Comparison of ENCODE assay signal across 25 cellular contexts in the genomic region with DNA sequence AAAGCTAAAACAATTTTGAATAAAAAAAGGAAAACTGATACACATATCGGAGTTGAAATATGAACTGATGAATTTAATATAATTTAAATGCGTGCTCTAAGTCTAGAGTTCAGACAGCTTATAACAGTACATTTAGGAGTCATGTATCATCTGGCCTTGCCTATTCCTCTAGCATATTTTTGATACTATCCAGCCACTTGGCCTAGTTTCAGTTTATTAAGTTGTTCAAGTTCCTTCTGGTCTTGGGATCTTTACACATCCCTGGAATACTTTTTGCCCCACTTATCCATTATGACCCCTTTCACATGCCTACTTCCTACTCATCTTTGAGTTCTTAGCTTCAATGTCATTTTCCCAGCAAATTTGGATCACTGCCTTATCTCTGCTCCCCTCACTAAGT.
DNase-seq lines count a peak whose midpoint lies in the region; ATAC-seq and FAIRE-seq lines count a peak whose summit lies in the region.
"Had no signal": no experiment of that assay in that cellular context is flagged by ENCODE, and none has a peak within 500 bp of the region (broad histone marks: within the 10 kb centered on the region; RNA-seq: fewer than 3 reads in every experiment).

No MANE protein-coding gene starts in this region.

- peaks cover 40% of the 10 kb centered on the region for H3K36me3 Mint-ChIP-seq in stimulated activated memory B cell treated with anti-CD40 and anti-IgM and Interleukin-4, amounts not matched to agents 10 μg/mL and 1 μg/mL and 100 μg/mL, for 72 hours
- H3K36me3 Mint-ChIP-seq in activated CD4-positive, alpha-beta T cell treated with anti-CD3 and anti-CD28 coated beads, Interleukin-2, amount 10 ng/mL, durations not matched to agents 7 days and 5 days (ENCODE audit: low read depth) = no peaks in the 10 kb centered on the region
- H3K36me3 Mint-ChIP-seq in activated naive CD4-positive, alpha-beta T cell treated with anti-CD3 and anti-CD28 coated beads, Interleukin-2, amount 10 ng/mL, durations not matched to agents 7 days and 5 days = peaks cover 8% of the 10 kb centered on the region

- peak; percentile 70 for FAIRE-seq in islet of Langerhans (lab: Jason Lieb, UNC)
- FAIRE-seq: A204.1, GM12878, GM12892, GM18507 had no signal

- ATAC-seq in stimulated activated memory B cell treated with anti-CD40 and anti-IgM and Interleukin-4, amounts not matched to agents 10 μg/mL and 1 μg/mL and 100 μg/mL, for 72 hours = no peak
- ATAC-seq: GM12878 had no signal

- DNase-seq in fibroblast of peridontal ligament (ENCODE audit: extremely low read depth) = peak; percentile 24
- DNase-seq in activated CD4-positive, alpha-beta T cell treated with anti-CD3 and anti-CD28 coated beads, Interleukin-2, amount 10 ng/mL, durations not matched to agents 7 days and 5 days = no peak
- DNase-seq in activated naive CD4-positive, alpha-beta T cell treated with anti-CD3 and anti-CD28 coated beads, Interleukin-2, amount 10 ng/mL, durations not matched to agents 7 days and 5 days = no peak
- DNase-seq: 8988T; ACHN; BE2C; C1 segment of cervical spinal cord; CD4-positive, alpha-beta memory T cell; CD4-positive, CD25-positive, alpha-beta regulatory T cell; CD8-positive, alpha-beta memory T cell; COR-L47; DMS 273 treated with DMSO at 0.1 percent for 48 hours; DMS153; DMS53; DMS79; DND-41; EL; GDM1 had no signal

- no peak overlapping the region for H3K27ac Mint-ChIP-seq in stimulated activated memory B cell treated with anti-CD40 and anti-IgM and Interleukin-4, amounts not matched to agents 10 μg/mL and 1 μg/mL and 100 μg/mL, for 72 hours
- no peak overlapping the region for H3K27ac Mint-ChIP-seq in activated CD4-positive, alpha-beta T cell treated with anti-CD3 and anti-CD28 coated beads, Interleukin-2, amount 10 ng/mL, durations not matched to agents 7 days and 5 days
- no peak overlapping the region for H3K27ac Mint-ChIP-seq in activated naive CD4-positive, alpha-beta T cell treated with anti-CD3 and anti-CD28 coated beads, Interleukin-2, amount 10 ng/mL, durations not matched to agents 7 days and 5 days
- H3K27ac Mint-ChIP-seq: CD14-positive monocyte; CD4-positive, alpha-beta memory T cell; CD4-positive, CD25-positive, alpha-beta regulatory T cell; CD8-positive, alpha-beta memory T cell had no signal

- H3K9me3 Mint-ChIP-seq in stimulated activated memory B cell treated with anti-CD40 and anti-IgM and Interleukin-4, amounts not matched to agents 10 μg/mL and 1 μg/mL and 100 μg/mL, for 72 hours = no peaks in the 10 kb centered on the region
- no peaks in the 10 kb centered on the region for H3K9me3 Mint-ChIP-seq in activated CD4-positive, alpha-beta T cell treated with anti-CD3 and anti-CD28 coated beads, Interleukin-2, amount 10 ng/mL, durations not matched to agents 7 days and 5 days
- H3K9me3 Mint-ChIP-seq in activated naive CD4-positive, alpha-beta T cell treated with anti-CD3 and anti-CD28 coated beads, Interleukin-2, amount 10 ng/mL, durations not matched to agents 7 days and 5 days = peaks cover 6% of the 10 kb centered on the region
- H3K9me3 Mint-ChIP-seq: CD14-positive monocyte; CD8-positive, alpha-beta memory T cell had no signal

- POLR2A ChIA-PET in activated CD4-positive, alpha-beta T cell treated with anti-CD3 and anti-CD28 coated beads, Interleukin-2, amount 10 ng/mL, durations not matched to agents 7 days and 5 days (lab: Charles Lee) = no interaction called here

- H3K27me3 Mint-ChIP-seq in stimulated activated memory B cell treated with anti-CD40 and anti-IgM and Interleukin-4, amounts not matched to agents 10 μg/mL and 1 μg/mL and 100 μg/mL, for 72 hours = no peaks in the 10 kb centered on the region
- no peaks in the 10 kb centered on the region for H3K27me3 Mint-ChIP-seq in activated CD4-positive, alpha-beta T cell treated with anti-CD3 and anti-CD28 coated beads, Interleukin-2, amount 10 ng/mL, durations not matched to agents 7 days and 5 days
- H3K27me3 Mint-ChIP-seq in activated naive CD4-positive, alpha-beta T cell treated with anti-CD3 and anti-CD28 coated beads, Interleukin-2, amount 10 ng/mL, durations not matched to agents 7 days and 5 days = no peaks in the 10 kb centered on the region
- H3K27me3 Mint-ChIP-seq: CD4-positive, alpha-beta memory T cell; CD4-positive, CD25-positive, alpha-beta regulatory T cell; CD8-positive, alpha-beta memory T cell had no signal

- CTCF ChIA-PET in activated CD4-positive, alpha-beta T cell treated with anti-CD3 and anti-CD28 coated beads, Interleukin-2, amount 10 ng/mL, durations not matched to agents 7 days and 5 days (lab: Charles Lee) = no interaction called here
- CTCF ChIA-PET in activated naive CD4-positive, alpha-beta T cell treated with anti-CD3 and anti-CD28 coated beads, Interleukin-2, amount 10 ng/mL, durations not matched to agents 7 days and 5 days (lab: Charles Lee) = no interaction called here

- H3K4me1 Mint-ChIP-seq in stimulated activated memory B cell treated with anti-CD40 and anti-IgM and Interleukin-4, amounts not matched to agents 10 μg/mL and 1 μg/mL and 100 μg/mL, for 72 hours = no peaks in the 10 kb centered on the region
- peaks cover 3% of the 10 kb centered on the region for H3K4me1 Mint-ChIP-seq in activated CD4-positive, alpha-beta T cell treated with anti-CD3 and anti-CD28 coated beads, Interleukin-2, amount 10 ng/mL, durations not matched to agents 7 days and 5 days
- peaks cover 5% of the 10 kb centered on the region for H3K4me1 Mint-ChIP-seq in activated naive CD4-positive, alpha-beta T cell treated with anti-CD3 and anti-CD28 coated beads, Interleukin-2, amount 10 ng/mL, durations not matched to agents 7 days and 5 days
- H3K4me1 Mint-ChIP-seq: CD14-positive monocyte; CD4-positive, alpha-beta memory T cell; CD8-positive, alpha-beta memory T cell had no signal

- H3K4me3 Mint-ChIP-seq in stimulated activated memory B cell treated with anti-CD40 and anti-IgM and Interleukin-4, amounts not matched to agents 10 μg/mL and 1 μg/mL and 100 μg/mL, for 72 hours = no peak overlapping the region
- H3K4me3 Mint-ChIP-seq in activated CD4-positive, alpha-beta T cell treated with anti-CD3 and anti-CD28 coated beads, Interleukin-2, amount 10 ng/mL, durations not matched to agents 7 days and 5 days = no peak overlapping the region
- H3K4me3 Mint-ChIP-seq in activated naive CD4-positive, alpha-beta T cell treated with anti-CD3 and anti-CD28 coated beads, Interleukin-2, amount 10 ng/mL, durations not matched to agents 7 days and 5 days = no peak overlapping the region
- H3K4me3 Mint-ChIP-seq: CD14-positive monocyte; CD4-positive, alpha-beta memory T cell; CD4-positive, CD25-positive, alpha-beta regulatory T cell; CD8-positive, alpha-beta memory T cell had no signal
